ENCODE assay signal across 8 cellular contexts in the genomic region with DNA sequence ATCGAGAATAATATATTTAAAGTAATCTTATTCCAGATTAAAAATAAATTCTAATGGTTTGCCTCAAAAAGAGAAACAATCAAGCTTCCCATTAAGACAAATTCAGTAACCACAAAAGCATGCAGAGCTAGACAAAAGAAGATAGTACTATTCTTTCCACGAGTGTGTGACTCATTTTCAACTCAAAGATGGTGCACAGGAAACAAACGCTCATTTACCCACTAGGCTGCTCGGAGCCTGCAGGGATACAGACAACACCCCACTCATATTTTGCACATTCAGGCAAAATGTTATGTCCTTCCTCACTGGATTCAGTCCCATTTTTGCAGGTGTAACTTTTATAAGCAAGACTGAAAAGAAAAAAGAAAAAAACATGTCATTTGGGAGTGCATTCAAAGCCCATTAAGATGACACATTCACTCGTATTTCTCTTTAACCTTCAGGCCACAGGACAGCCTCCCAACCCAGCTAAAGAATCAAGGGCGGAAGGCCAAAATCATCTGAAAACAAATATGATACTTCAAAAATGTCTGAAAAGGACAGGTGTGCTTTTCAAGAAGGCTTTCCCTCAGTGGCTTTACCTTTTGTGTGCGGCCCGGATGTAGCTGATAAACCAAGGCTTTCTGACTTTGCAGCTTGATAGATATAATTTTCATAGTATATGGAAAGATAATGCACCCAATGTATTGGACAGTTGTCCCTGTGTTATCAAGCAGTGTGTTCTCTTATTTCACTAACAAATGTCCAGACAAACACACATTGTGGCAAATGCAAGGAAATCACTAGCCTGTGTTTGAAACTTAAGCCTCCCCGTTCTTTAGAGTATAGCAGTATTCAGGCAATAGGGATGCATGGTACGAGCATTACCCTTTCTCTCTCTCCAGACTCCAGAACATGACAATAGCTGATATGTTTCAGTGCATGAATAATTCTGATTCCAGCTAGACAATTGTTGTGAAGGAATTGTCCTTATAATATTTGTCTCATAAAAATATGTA.
A peak's percentile ranks its signal among the peaks of the same experiment; 100 is the strongest.
DNase-seq lines count a peak whose midpoint lies in the region; TF ChIP-seq lines count a peak whose summit lies in the region.

No MANE protein-coding gene starts in this region.

- no peak overlapping the region for H3K4me2 ChIP-seq in Karpas-422 (ENCODE audit: low read depth, low read length, poor library complexity, severe bottlenecking)

- H4K20me1 ChIP-seq in Karpas-422 (ENCODE audit: insufficient read depth, low read depth, low read length) = no peaks in the 10 kb centered on the region

- H3K4me3 ChIP-seq in brain microvascular endothelial cell (ENCODE audit: low read depth, low read length) (no peak overlapping the region), Karpas-422 (ENCODE audit: low read length) (no peak overlapping the region)

- no peak for TF ChIP-seq CTCF in brain microvascular endothelial cell (IDR thresholded peaks at IDR 0.05; ENCODE audit: low read depth, low read length, missing control alignments)

- H3K9me3 ChIP-seq in Karpas-422 (ENCODE audit: low read length) = no peaks in the 10 kb centered on the region

- H3K9me2 ChIP-seq in Karpas-422 (replicated peaks; ENCODE audit: insufficient read depth, low read length) = no peaks in the 10 kb centered on the region

- peaks cover 8% of the 10 kb centered on the region; the same call in 1 of the 2 replicates for H3K4me1 ChIP-seq in Karpas-422 (ENCODE audit: low read length)

- no peak overlapping the region for H3K9ac ChIP-seq in Karpas-422 (ENCODE audit: low read length)

- H3K27ac ChIP-seq in brain microvascular endothelial cell (peak overlapping the region; percentile 71), Karpas-422 (ENCODE audit: low read length) (no peak overlapping the region)

- H3K27me3 ChIP-seq in brain microvascular endothelial cell (replicated peaks) = no peaks in the 10 kb centered on the region
- no peaks in the 10 kb centered on the region for H3K27me3 ChIP-seq in Karpas-422 (ENCODE audit: low read length)

- in situ Hi-C loops in brain microvascular endothelial cell (cut with HindIII; ENCODE audit: low pct_ligation_motif_present, low sequenced_read_pairs) = no loop called here

- H3K36me3 ChIP-seq in brain microvascular endothelial cell (replicated peaks) (no peaks in the 10 kb centered on the region), Karpas-422 (ENCODE audit: insufficient read depth, low read length) (no peaks in the 10 kb centered on the region)

- no peak overlapping the region for H2AFZ ChIP-seq in Karpas-422 (ENCODE audit: low read length)

- H3K79me2 ChIP-seq in Karpas-422 (ENCODE audit: low read length) = no peaks in the 10 kb centered on the region

- DNase-seq in H4 (ENCODE audit: low spot score) (peak; percentile 43), NCI-H2107 (lab: John Stamatoyannopoulos, UW) (peak; percentile 32), brain microvascular endothelial cell (peak; percentile 76), occipital lobe (lab: John Stamatoyannopoulos, UW) (peak; percentile 20), NCI-H446 treated with DMSO at 0.1 percent for 48 hours (lab: John Stamatoyannopoulos, UW) (no peak), GM19238 (ENCODE audit: insufficient read length, low spot score) (no peak), Karpas-422 (no peak), HUDEP-2 (lab: John Stamatoyannopoulos, UW; ENCODE audit: unreplicated experiment in 76 of 76) (no peak)

Comparison
In these comparisons a context has a peak if more than half of its experiments do, and no peak if none do; other contexts are left out.
1. DNase-seq: peak in H4 (single experiment), NCI-H2107 (single experiment), brain microvascular endothelial cell (single experiment) and occipital lobe (single experiment); none in NCI-H446 treated with DMSO at 0.1 percent for 48 hours (single experiment), GM19238 (single experiment), Karpas-422 (single experiment) and HUDEP-2 (0 of 76).